Comparison of ENCODE assay signal across 16 cellular contexts in the genomic region with DNA sequence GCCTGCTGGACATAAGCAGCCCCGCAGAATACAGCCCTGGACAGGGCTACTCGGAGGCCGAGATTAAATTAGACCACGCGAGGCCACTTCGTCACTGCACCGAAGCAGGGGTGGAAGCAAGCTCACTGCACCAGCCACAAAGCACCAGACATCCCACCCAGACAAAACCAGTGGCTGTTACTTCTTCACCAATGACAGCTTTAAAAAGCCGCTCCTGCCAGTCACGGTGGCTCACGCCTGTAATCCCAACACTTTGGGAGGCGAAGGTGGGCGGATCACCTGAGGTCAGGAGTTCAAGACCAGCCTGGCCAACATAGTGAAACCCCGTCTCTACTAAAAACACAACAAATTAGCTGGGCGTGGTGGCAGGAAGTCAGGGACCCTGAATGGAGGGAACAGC. TPM values are rescaled to one million over a fixed set of nuclear protein-coding genes. Genes with fewer than 3 reads are reported as not detected.
"Had no signal": no experiment of that assay in that cellular context is flagged by ENCODE, and none has a peak within 500 bp of the region (broad histone marks: within the 10 kb centered on the region; RNA-seq: fewer than 3 reads in every experiment).

No MANE protein-coding gene starts in this region.

RNA-seq across cellular contexts. Expression of a gene that starts 30.2 kb away (rescaled TPM):
- total RNA-seq: activated B cell treated with CpG ODN at 0.5 μM for 24 hours; activated CD4-positive, alpha-beta memory T cell treated with anti-CD3 and anti-CD28 coated beads for 36 hours; activated CD4-positive, alpha-beta T cell treated with anti-CD3 and anti-CD28 coated beads, Interleukin-2, amount 10 ng/mL, durations not matched to agents 24 days and 14 days; activated CD8-positive, alpha-beta memory T cell treated with anti-CD3 and anti-CD28 coated beads for 36 hours; activated CD8-positive, alpha-beta T cell treated with anti-CD3 and anti-CD28 coated beads for 36 hours; activated naive CD4-positive, alpha-beta T cell treated with anti-CD3 and anti-CD28 coated beads for 36 hours; activated naive CD8-positive, alpha-beta T cell treated with anti-CD3 and anti-CD28 coated beads, Interleukin-2, amount 10 ng/mL, durations not matched to agents 7 days and 5 days; activated T-cell treated with anti-CD3 and anti-CD28 coated beads, Interleukin-2, amount 50 U/mL, for 4 hours; activated T-cell treated with anti-CD3 and anti-CD28 coated beads, Interleukin-2, amount 50 U/mL, for 72 hours; activated T-helper 1 cell treated with anti-CD3 and anti-CD28 coated beads, Interleukin-12 subunit alpha, Interleukin-12 subunit beta, Interleukin-2, Interleukin-4 antibody, amounts not matched to agents 30 ng/mL and 10 ng/mL and 1 ng/mL, durations not matched to agents 14 hours and 24 hours and 36 hours; activated T-helper 17 cell treated with anti-CD3 and anti-CD28 coated beads, Interleukin-2, amount 50 U/mL, for 72 hours; ascending aorta; bronchial epithelial cell; cardiac muscle cell; chondrocyte had no signal
- polyA plus RNA-seq: adipose tissue, cardiac muscle cell had no signal

RNA-seq across cellular contexts. Expression of a gene that starts 46.6 kb away (rescaled TPM):
- total RNA-seq: activated B cell treated with CpG ODN at 0.5 μM for 24 hours; activated CD4-positive, alpha-beta memory T cell treated with anti-CD3 and anti-CD28 coated beads for 36 hours; activated CD4-positive, alpha-beta T cell treated with anti-CD3 and anti-CD28 coated beads, Interleukin-2, amount 10 ng/mL, durations not matched to agents 24 days and 14 days; activated CD8-positive, alpha-beta memory T cell treated with anti-CD3 and anti-CD28 coated beads for 36 hours; activated CD8-positive, alpha-beta T cell treated with anti-CD3 and anti-CD28 coated beads for 36 hours; activated naive CD4-positive, alpha-beta T cell treated with anti-CD3 and anti-CD28 coated beads for 36 hours; activated naive CD8-positive, alpha-beta T cell treated with anti-CD3 and anti-CD28 coated beads, Interleukin-2, amount 10 ng/mL, durations not matched to agents 7 days and 5 days; activated T-cell treated with anti-CD3 and anti-CD28 coated beads, Interleukin-2, amount 50 U/mL, for 4 hours; activated T-cell treated with anti-CD3 and anti-CD28 coated beads, Interleukin-2, amount 50 U/mL, for 72 hours; activated T-helper 1 cell treated with anti-CD3 and anti-CD28 coated beads, Interleukin-12 subunit alpha, Interleukin-12 subunit beta, Interleukin-2, Interleukin-4 antibody, amounts not matched to agents 30 ng/mL and 10 ng/mL and 1 ng/mL, durations not matched to agents 14 hours and 24 hours and 36 hours; activated T-helper 17 cell treated with anti-CD3 and anti-CD28 coated beads, Interleukin-2, amount 50 U/mL, for 72 hours; ascending aorta; bronchial epithelial cell; cardiac muscle cell; chondrocyte had no signal
- polyA plus RNA-seq: adipose tissue, cardiac muscle cell had no signal
